9 cellular contexts compared by ENCODE assay signal in genomic region chr10:27783660-27784059, GRCh38. TPM values are rescaled to one million over a fixed set of nuclear protein-coding genes. Genes with fewer than 3 reads are reported as not detected.
DNase-seq lines count a peak whose midpoint lies in the region; ATAC-seq, FAIRE-seq and TF ChIP-seq lines count a peak whose summit lies in the region.
"Had no signal": no experiment of that assay in that cellular context is flagged by ENCODE, and none has a peak within 500 bp of the region (broad histone marks: within the 10 kb centered on the region; RNA-seq: fewer than 3 reads in every experiment).

No MANE protein-coding gene starts in this region.

- ATAC-seq in GM19468 (IDR thresholded peaks at IDR 0.05; ENCODE audit: extremely low read depth, unreplicated experiment) (peak; percentile 26), GM18867 (IDR thresholded peaks at IDR 0.05; ENCODE audit: unreplicated experiment) (no peak)

- no peak for FAIRE-seq in RCC 7860 (lab: Jason Lieb, UNC)
- FAIRE-seq in frontal cortex (lab: Jason Lieb, UNC) = no peak

- peak; percentile 60 for DNase-seq in AG09309 (ENCODE audit: low read depth)
- DNase-seq in RCC 7860 (ENCODE audit: low spot score) = peak; percentile 61
- DNase-seq in dermis microvascular lymphatic vessel endothelial cell (ENCODE audit: low read depth in 2 of 2) = peak; percentile 26 to 73
- DNase-seq in renal cortical epithelial cell (ENCODE audit: low read depth) = peak; percentile 54
- DNase-seq in frontal cortex (ENCODE audit: low spot score in 2 of 2) = no peak
- DNase-seq in ureter (ENCODE audit: low spot score) = no peak

- no peak overlapping the region for H3K4me3 ChIP-seq in AG09309 (ENCODE audit: control insufficient read depth, low read depth, low read length)
- H3K4me3 ChIP-seq: lung had no signal

- peak; percentile 83 for TF ChIP-seq CTCF in AG09309 (IDR thresholded peaks at IDR 0.05; ENCODE audit: control insufficient read depth, insufficient read depth, low read depth, low read length, missing control alignments)

RNA-seq across cellular contexts. Expression of gene MKX, which starts 38.0 kb away (rescaled TPM):
- total RNA-seq in dermis microvascular lymphatic vessel endothelial cell = under 0.01 TPM in 1 of 2 replicates, not detected in the other
- 0.25 TPM in 1 of 2 replicates, not detected in the other for total RNA-seq in renal cortical epithelial cell
- 1.6 TPM for total RNA-seq in frontal cortex
- 0.94 TPM for total RNA-seq in ureter

Comparison
In these comparisons a context has a peak if more than half of its experiments do, and no peak if none do; other contexts are left out.
1. DNase-seq: peak in AG09309 (single experiment), RCC 7860 (single experiment), dermis microvascular lymphatic vessel endothelial cell (2 of 2) and renal cortical epithelial cell (single experiment); none in frontal cortex (0 of 2) and ureter (single experiment).